1 cellular context compared by ENCODE assay signal in genomic region chr11:350055-350722, GRCh38.
A peak's percentile ranks its signal among the peaks of the same experiment; 100 is the strongest.
TF ChIP-seq lines count a peak whose summit lies in the region.

No MANE protein-coding gene starts in this region.

TF ChIP-seq in GM12878, 131 proteins besides CTCF, POLR2A, EP300 and RAD21:
- TF ChIP-seq, protein P1, sequence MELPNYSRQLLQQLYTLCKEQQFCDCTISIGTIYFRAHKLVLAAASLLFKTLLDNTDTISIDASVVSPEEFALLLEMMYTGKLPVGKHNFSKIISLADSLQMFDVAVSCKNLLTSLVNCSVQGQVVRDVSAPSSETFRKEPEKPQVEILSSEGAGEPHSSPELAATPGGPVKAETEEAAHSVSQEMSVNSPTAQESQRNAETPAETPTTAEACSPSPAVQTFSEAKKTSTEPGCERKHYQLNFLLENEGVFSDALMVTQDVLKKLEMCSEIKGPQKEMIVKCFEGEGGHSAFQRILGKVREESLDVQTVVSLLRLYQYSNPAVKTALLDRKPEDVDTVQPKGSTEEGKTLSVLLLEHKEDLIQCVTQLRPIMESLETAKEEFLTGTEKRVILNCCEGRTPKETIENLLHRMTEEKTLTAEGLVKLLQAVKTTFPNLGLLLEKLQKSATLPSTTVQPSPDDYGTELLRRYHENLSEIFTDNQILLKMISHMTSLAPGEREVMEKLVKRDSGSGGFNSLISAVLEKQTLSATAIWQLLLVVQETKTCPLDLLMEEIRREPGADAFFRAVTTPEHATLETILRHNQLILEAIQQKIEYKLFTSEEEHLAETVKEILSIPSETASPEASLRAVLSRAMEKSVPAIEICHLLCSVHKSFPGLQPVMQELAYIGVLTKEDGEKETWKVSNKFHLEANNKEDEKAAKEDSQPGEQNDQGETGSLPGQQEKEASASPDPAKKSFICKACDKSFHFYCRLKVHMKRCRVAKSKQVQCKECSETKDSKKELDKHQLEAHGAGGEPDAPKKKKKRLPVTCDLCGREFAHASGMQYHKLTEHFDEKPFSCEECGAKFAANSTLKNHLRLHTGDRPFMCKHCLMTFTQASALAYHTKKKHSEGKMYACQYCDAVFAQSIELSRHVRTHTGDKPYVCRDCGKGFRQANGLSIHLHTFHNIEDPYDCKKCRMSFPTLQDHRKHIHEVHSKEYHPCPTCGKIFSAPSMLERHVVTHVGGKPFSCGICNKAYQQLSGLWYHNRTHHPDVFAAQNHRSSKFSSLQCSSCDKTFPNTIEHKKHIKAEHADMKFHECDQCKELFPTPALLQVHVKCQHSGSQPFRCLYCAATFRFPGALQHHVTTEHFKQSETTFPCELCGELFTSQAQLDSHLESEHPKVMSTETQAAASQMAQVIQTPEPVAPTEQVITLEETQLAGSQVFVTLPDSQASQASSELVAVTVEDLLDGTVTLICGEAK (IDR thresholded peaks at IDR 0.05; ENCODE audit: borderline replicate concordance), result 0 out of 2 replicates have a peak, but pooled peaks have one; percentile 24
- peak; percentile 93 for TF ChIP-seq MLLT1 (IDR thresholded peaks at IDR 0.05)
